In the genomic region with DNA sequence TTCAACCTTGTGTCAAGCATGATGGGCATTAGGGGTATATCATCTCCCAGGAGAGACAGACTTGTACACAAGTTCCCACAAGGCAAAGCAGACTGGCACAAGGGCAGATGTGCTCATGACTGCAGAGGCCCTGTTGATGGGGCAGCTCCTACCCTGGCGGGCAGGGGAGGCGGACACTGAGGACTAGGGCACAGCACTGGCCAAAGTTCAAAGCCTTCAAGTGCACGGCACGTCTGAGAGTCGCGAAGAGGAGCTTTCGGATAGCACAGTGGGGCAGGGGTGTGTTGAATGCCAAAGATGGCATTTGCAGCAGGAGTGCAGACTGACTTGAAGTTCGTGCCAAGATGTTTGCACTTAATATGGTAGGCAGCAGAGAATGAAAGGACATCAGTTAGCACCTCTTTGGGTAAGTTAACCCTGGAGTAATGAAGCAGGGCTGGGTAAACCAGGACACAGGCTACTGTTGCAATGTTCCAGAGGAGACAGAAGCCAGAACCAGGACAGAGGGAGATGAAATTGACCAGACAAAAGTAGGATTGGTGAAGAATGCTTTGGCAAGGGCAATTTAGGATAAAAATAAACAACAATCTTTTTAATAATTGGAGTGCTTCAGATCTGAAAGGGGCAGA, we compare ENCODE assay signal across 22 cellular contexts. TPM values are rescaled to one million over a fixed set of nuclear protein-coding genes. Genes with fewer than 3 reads are reported as not detected.
DNase-seq lines count a peak whose midpoint lies in the region; ATAC-seq, FAIRE-seq and TF ChIP-seq lines count a peak whose summit lies in the region.
"Had no signal": no experiment of that assay in that cellular context is flagged by ENCODE, and none has a peak within 500 bp of the region (broad histone marks: within the 10 kb centered on the region; RNA-seq: fewer than 3 reads in every experiment).

No MANE protein-coding gene starts in this region.

- no peak overlapping the region for H3K4me3 ChIP-seq in HepG2 (replicated peaks in 1 of 3; ENCODE audit: insufficient read depth in 1 of 3, low read depth in 2 of 3, low read length in 3 of 3)
- no peak overlapping the region for H3K4me3 ChIP-seq in right lobe of liver
- peak overlapping the region in 1 of 2 donors; percentile 26 for H3K4me3 ChIP-seq in muscle layer of colon (ENCODE audit: low read depth in 1 of 2, low read length in 2 of 2)
- no peak overlapping the region for H3K4me3 ChIP-seq in small intestine (ENCODE audit: low read depth in 1 of 2, low read length in 2 of 2)
- H3K4me3 ChIP-seq: A549, MG63 had no signal

- CTCF ChIA-PET in HepG2 (lab: Yijun Ruan, JAX; ENCODE audit: low intra/inter-chr PET ratio, low total read pairs): no interaction called here

- WGBS in HepG2 (ENCODE audit: low lambda C conversion rate): 0% methylated on average over 8 of the region's 8 CpGs
- WGBS in right lobe of liver (ENCODE audit: insufficient coverage, low coverage, low lambda C conversion rate, missing lambda C conversion rate): 70% methylated on average over 2 of the region's 8 CpGs
- 35 to 62% (median 47%) methylated on average over 8 of the region's 8 CpGs for WGBS in small intestine, 3 donors

- intact Hi-C loops in HepG2 (cut with micrococcal nuclease; ENCODE audit: unreplicated experiment) (no loop called here), right lobe of liver (cut with DNase I) (no loop called here)

- no peaks in the 10 kb centered on the region for H3K79me2 ChIP-seq in HepG2 (ENCODE audit: insufficient read depth, low read length)

- FAIRE-seq in HepG2 (lab: Jason Lieb, UNC) (no peak), small intestine (lab: Jason Lieb, UNC) (no peak)
- FAIRE-seq: A549, G401.6, HTR-8/SVneo had no signal

- H2AFZ ChIP-seq in HepG2 (ENCODE audit: low read length): no peak overlapping the region

- TF ChIP-seq POLR2A in HepG2 (IDR thresholded peaks at IDR 0.05; ENCODE audit: insufficient read depth in 1 of 2, low read depth in 2 of 2, low read length in 2 of 2) (no peak), right lobe of liver (IDR thresholded peaks at IDR 0.05) (no peak)

- ATAC-seq in HepG2 (no peak), right lobe of liver (no peak)
- ATAC-seq: A549 had no signal

- TF ChIP-seq RAD21 in HepG2 (CRISPR knock-in tag; IDR thresholded peaks at IDR 0.05): no peak

- H3K9ac ChIP-seq in HepG2 (ENCODE audit: insufficient read depth, low read depth, low read length): no peak overlapping the region
- H3K9ac ChIP-seq in muscle layer of colon (ENCODE audit: low read length): no peak overlapping the region

- H4K20me1 ChIP-seq in HepG2 (ENCODE audit: insufficient read depth, low read length): no peaks in the 10 kb centered on the region

- POLR2A ChIA-PET in HepG2 (lab: Yijun Ruan, JAX): no interaction called here

- H3K27ac ChIP-seq in HepG2 (ENCODE audit: extremely low read length, insufficient read depth, low read length): no peak overlapping the region
- no peak overlapping the region for H3K27ac ChIP-seq in right lobe of liver
- peak overlapping the region; percentile 88 for H3K27ac ChIP-seq in muscle layer of colon (ENCODE audit: low read depth, low read length)
- no peak overlapping the region for H3K27ac ChIP-seq in small intestine (ENCODE audit: low read depth in 1 of 2, low read length in 1 of 2)
- H3K27ac ChIP-seq: A549 had no signal

- no peaks in the 10 kb centered on the region for H3K9me3 ChIP-seq in HepG2 (ENCODE audit: low read length)
- no peaks in the 10 kb centered on the region for H3K9me3 ChIP-seq in right lobe of liver
- H3K9me3 ChIP-seq in muscle layer of colon (ENCODE audit: low read length): no peaks in the 10 kb centered on the region
- no peaks in the 10 kb centered on the region for H3K9me3 ChIP-seq in small intestine (ENCODE audit: control insufficient read depth, low read depth)
- H3K9me3 ChIP-seq: A549, Caco-2, MG63 had no signal

- peak overlapping the region; percentile 28 for H3K4me2 ChIP-seq in HepG2 (ENCODE audit: low read depth, low read length)
- H3K4me2 ChIP-seq: A549 had no signal

- TF ChIP-seq EP300 in HepG2 (IDR thresholded peaks at IDR 0.05; ENCODE audit: low read depth in 2 of 2, low read length in 2 of 2) (no peak), HepG2 (CRISPR knock-in tag; IDR thresholded peaks at IDR 0.05; ENCODE audit: borderline replicate concordance) (no peak)

- H3K27me3 ChIP-seq in HepG2 (ENCODE audit: control insufficient read depth in 1 of 2, insufficient read depth in 2 of 2, low read length in 2 of 2): peaks cover 2 to 17% of the 10 kb centered on the region in 2 experiments; a peak in 4 of 5 replicates
- no peaks in the 10 kb centered on the region for H3K27me3 ChIP-seq in right lobe of liver
- no peaks in the 10 kb centered on the region for H3K27me3 ChIP-seq in muscle layer of colon (ENCODE audit: control insufficient read depth in 1 of 2, insufficient read depth in 2 of 2, low read length in 2 of 2)
- no peaks in the 10 kb centered on the region for H3K27me3 ChIP-seq in small intestine (ENCODE audit: control insufficient read depth in 2 of 2, insufficient read depth in 2 of 2, low read length in 2 of 2)
- H3K27me3 ChIP-seq: MG63 had no signal

- TF ChIP-seq CTCF in HepG2 (CRISPR knock-in tag; IDR thresholded peaks at IDR 0.05) (no peak), right lobe of liver (IDR thresholded peaks at IDR 0.05) (no peak), GM13977 (IDR thresholded peaks at IDR 0.05; ENCODE audit: extremely low read depth, insufficient read depth, missing control alignments) (no peak)

- BruUV-seq in HepG2 (replicated peaks; lab: Mats Ljungman, UMichigan): no TSS peak

- H3K4me1 ChIP-seq in HepG2 (ENCODE audit: insufficient read depth, low read length) (peaks cover 47% of the 10 kb centered on the region), right lobe of liver (peaks cover 0 to 24% (median 12%) of the 10 kb centered on the region in 4 donors), muscle layer of colon (ENCODE audit: insufficient read depth, low read length) (peaks cover 67% of the 10 kb centered on the region), small intestine (ENCODE audit: control insufficient read depth in 2 of 2, insufficient read depth in 1 of 2, low read depth in 1 of 2, low read length in 1 of 2) (peaks cover 0 to 2% of the 10 kb centered on the region in 2 donors)
- H3K4me1 ChIP-seq: A549 had no signal

- in situ Hi-C loops in HepG2 (cut with HindIII; ENCODE audit: extremely low pct_ligation_motif_present, low pct_unique_long_range_greater_than_20kb): no loop called here
- in situ Hi-C loops in GM13977 (cut with MboI; ENCODE audit: low pct_unique_long_range_greater_than_20kb, low sequenced_read_pairs, unreplicated experiment): no loop called here

- H3K36me3 ChIP-seq in HepG2 (replicated peaks in 1 of 2; ENCODE audit: control insufficient read depth in 1 of 2, insufficient read depth in 2 of 2, low read length in 2 of 2): no peaks in the 10 kb centered on the region
- H3K36me3 ChIP-seq in right lobe of liver: no peaks in the 10 kb centered on the region
- no peaks in the 10 kb centered on the region for H3K36me3 ChIP-seq in muscle layer of colon (ENCODE audit: insufficient read depth, low read length)
- no peaks in the 10 kb centered on the region for H3K36me3 ChIP-seq in small intestine (ENCODE audit: control insufficient read depth in 2 of 2, insufficient read depth in 2 of 2, low read length in 2 of 2)
- H3K36me3 ChIP-seq: MG63 had no signal

- DNase-seq in HepG2 (ENCODE audit: low spot score): no peak
- DNase-seq in right lobe of liver: no peak
- peak; percentile 30 for DNase-seq in small intestine
- no peak for DNase-seq in T-helper 1 cell
- no peak for DNase-seq in NCI-H774 (lab: John Stamatoyannopoulos, UW)
- no peak for DNase-seq in GM13977 (ENCODE audit: low spot score)
- DNase-seq: Caco-2; CD4-positive, alpha-beta T cell; H7; Kasumi-1; MG63; NCI-H1048; NCI-H1436; NCI-H2029 treated with DMSO at 0.1 percent for 48 hours; NCI-H2171 treated with DMSO at 0.1 percent for 48 hours; NCI-H69; OCI-M1; SHP77 treated with DMSO at 0.1 percent for 48 hours had no signal

TF ChIP-seq in HepG2, 621 proteins besides CTCF, POLR2A, EP300 and RAD21 (continues in another document):
- no peak for TF ChIP-seq ZSCAN9 (CRISPR knock-in tag; IDR thresholded peaks at IDR 0.05; ENCODE audit: borderline replicate concordance)

RNA-seq across cellular contexts. Expression of gene EML1, which starts 6.7 kb away (rescaled TPM):
- total RNA-seq in HepG2 (2016; rRNA removed; fragmentation: Illumina TruSeq; extraction: Trizol) (1.3 and 1.7 TPM in 2 replicates), right lobe of liver (1 to 10 TPM; 3.3 to 6.8 (median 4.5) TPM)
- 2.3 and 2.6 TPM in 2 replicates for total RNA-seq in HepG2 (2016; cell fraction: cytosol; rRNA removed; fragmentation: Illumina TruSeq; extraction: Trizol; ENCODE audit: low read depth)
- 1.7 TPM in 2 replicates for total RNA-seq in HepG2 (2016; cell fraction: insoluble cytoplasmic fraction; rRNA removed; fragmentation: Illumina TruSeq; extraction: Trizol)
- 1.5 and 1.9 TPM in 2 replicates for total RNA-seq in HepG2 (2016; cell fraction: membrane; rRNA removed; fragmentation: Illumina TruSeq; extraction: Trizol)
- total RNA-seq in HepG2 (2016; cell fraction: nucleus; rRNA removed; fragmentation: Illumina TruSeq; extraction: Trizol): 1.7 and 2.5 TPM in 2 replicates
- polyA plus RNA-seq in HepG2 (2011; rRNA removed) (0.25 and 0.59 TPM in 2 replicates), small intestine (1 to 10 TPM in 2 of 3 donors, under 1 TPM in 1; 0.22 to 5.9 (median 5.7) TPM)
- polyA plus RNA-seq in HepG2 (2011; cell fraction: cytosol; rRNA removed): 0.18 and 0.24 TPM in 2 replicates
- polyA plus RNA-seq in HepG2 (2011; cell fraction: nucleus; rRNA removed): 0.43 and 0.68 TPM in 2 replicates
- polyA plus RNA-seq in HepG2 (2012): 0.44 and 0.72 TPM in 2 replicates
- polyA plus RNA-seq in HepG2 (2016; cell fraction: cytosol; fragmentation: Illumina TruSeq; extraction: Trizol; ENCODE audit: low read depth): 1.4 and 2.2 TPM in 2 replicates
- 1.0 and 1.2 TPM in 2 replicates for polyA plus RNA-seq in HepG2 (2016; cell fraction: insoluble cytoplasmic fraction; fragmentation: Illumina TruSeq; extraction: Trizol; ENCODE audit: low read depth)
- 1.9 and 2.0 TPM in 2 replicates for polyA plus RNA-seq in HepG2 (2016; cell fraction: membrane; fragmentation: Illumina TruSeq; extraction: Trizol; ENCODE audit: low read depth)
- polyA plus RNA-seq in HepG2 (2016; cell fraction: nucleus; fragmentation: Illumina TruSeq; extraction: Trizol; ENCODE audit: insufficient read depth, low read depth): 1.3 and 1.7 TPM in 2 replicates
- 1.0 and 40.3 TPM in 2 replicates for polyA minus RNA-seq in HepG2 (2011; rRNA and poly(A)+ RNA removed; ENCODE audit: low replicate concordance)
- polyA minus RNA-seq in HepG2 (2011; cell fraction: cytosol; rRNA and poly(A)+ RNA removed): 0.44 and 0.49 TPM in 2 replicates
- polyA minus RNA-seq in HepG2 (2011; cell fraction: nucleus; rRNA and poly(A)+ RNA removed): 0.90 and 1.6 TPM in 2 replicates
